23 cellular contexts compared by ENCODE assay signal in genomic region chr6:17672064-17672718, GRCh38. TPM values are rescaled to one million over a fixed set of nuclear protein-coding genes. Genes with fewer than 3 reads are reported as not detected.
A peak's percentile ranks its signal among the peaks of the same experiment; 100 is the strongest.
DNase-seq lines count a peak whose midpoint lies in the region; ATAC-seq, FAIRE-seq and TF ChIP-seq lines count a peak whose summit lies in the region.
"Had no signal": no experiment of that assay in that cellular context is flagged by ENCODE, and none has a peak within 500 bp of the region (broad histone marks: within the 10 kb centered on the region; RNA-seq: fewer than 3 reads in every experiment).

No MANE protein-coding gene starts in this region.

- no peak for TF ChIP-seq EP300 in HepG2 (IDR thresholded peaks at IDR 0.05; ENCODE audit: low read depth in 2 of 2, low read length in 2 of 2)
- TF ChIP-seq EP300 in HepG2 (CRISPR knock-in tag; IDR thresholded peaks at IDR 0.05; ENCODE audit: borderline replicate concordance), result no peak

- no peak for FAIRE-seq in HepG2 (lab: Jason Lieb, UNC)
- FAIRE-seq: A549, D721Med, G401.6, GM12878, GM12892, GM18507 had no signal

- peaks cover 18% of the 10 kb centered on the region for H3K79me2 ChIP-seq in HepG2 (ENCODE audit: insufficient read depth, low read length)

- POLR2A ChIA-PET in HepG2 (lab: Yijun Ruan, JAX), result no interaction called here

- no peak for DNase-seq in activated T-cell treated with anti-CD3 and anti-CD28 coated beads, Interleukin-2, amount 50 U/mL, for 24 hours
- no peak for DNase-seq in activated T-cell treated with anti-CD3 and anti-CD28 coated beads, Interleukin-2, amount 50 U/mL, for 48 hours
- DNase-seq in HepG2 (ENCODE audit: low spot score), result no peak
- DNase-seq in right lobe of liver, result peak; percentile 40 to 81 (median 58)
- no peak for DNase-seq in RKO (ENCODE audit: low spot score)
- DNase-seq: AML-193; Caco-2; Calu3; CD4-positive, alpha-beta T cell; CD8-positive, alpha-beta T cell; DMS79 treated with DMSO at 0.1 percent for 48 hours; GF-D8 had no signal

- H3K27me3 Mint-ChIP-seq in activated T-cell treated with anti-CD3 and anti-CD28 coated beads, Interleukin-2, amount 50 U/mL, for 24 hours, result no peaks in the 10 kb centered on the region
- H3K27me3 Mint-ChIP-seq: B cell; CD4-positive, alpha-beta T cell had no signal

- no peak for TF ChIP-seq POLR2A in HepG2 (IDR thresholded peaks at IDR 0.05; ENCODE audit: insufficient read depth in 1 of 2, low read depth in 2 of 2, low read length in 2 of 2)
- TF ChIP-seq POLR2A in right lobe of liver (IDR thresholded peaks at IDR 0.05), result peak; percentile 38

- peak overlapping the region; percentile 60 for H3K27ac Mint-ChIP-seq in activated T-cell treated with anti-CD3 and anti-CD28 coated beads, Interleukin-2, amount 50 U/mL, for 24 hours
- H3K27ac Mint-ChIP-seq: B cell; CD4-positive, alpha-beta T cell; CD8-positive, alpha-beta T cell had no signal

- H3K4me3 Mint-ChIP-seq in activated T-cell treated with anti-CD3 and anti-CD28 coated beads, Interleukin-2, amount 50 U/mL, for 24 hours, result no peak overlapping the region
- H3K4me3 Mint-ChIP-seq: B cell; CD4-positive, alpha-beta T cell; CD8-positive, alpha-beta T cell had no signal

- intact Hi-C loops in HepG2 (cut with micrococcal nuclease; ENCODE audit: unreplicated experiment), result no loop called here
- intact Hi-C loops in right lobe of liver (cut with DNase I), result no loop called here

- CTCF ChIA-PET in HepG2 (lab: Yijun Ruan, JAX; ENCODE audit: low intra/inter-chr PET ratio, low total read pairs), result no interaction called here

- H3K36me3 ChIP-seq in HepG2 (replicated peaks in 1 of 2; ENCODE audit: control insufficient read depth in 1 of 2, insufficient read depth in 2 of 2, low read length in 2 of 2), result peaks cover 26 to 89% of the 10 kb centered on the region in 2 experiments
- H3K36me3 ChIP-seq in right lobe of liver, result peaks cover 6 to 32% (median 8%) of the 10 kb centered on the region in 4 donors

- H3K9me3 ChIP-seq in HepG2 (ENCODE audit: low read length), result no peaks in the 10 kb centered on the region
- H3K9me3 ChIP-seq in right lobe of liver, result no peaks in the 10 kb centered on the region
- H3K9me3 ChIP-seq: A549, Caco-2 had no signal

- H3K9me3 Mint-ChIP-seq in activated T-cell treated with anti-CD3 and anti-CD28 coated beads, Interleukin-2, amount 50 U/mL, for 24 hours, result no peaks in the 10 kb centered on the region
- H3K9me3 Mint-ChIP-seq: CD4-positive, alpha-beta T cell; CD8-positive, alpha-beta T cell had no signal

- BruUV-seq in HepG2 (replicated peaks; lab: Mats Ljungman, UMichigan), result no TSS peak

- no peak overlapping the region for H3K4me3 ChIP-seq in HepG2 (replicated peaks in 1 of 3; ENCODE audit: insufficient read depth in 1 of 3, low read depth in 2 of 3, low read length in 3 of 3)
- no peak overlapping the region for H3K4me3 ChIP-seq in right lobe of liver
- H3K4me3 ChIP-seq: A549; BLaER1 treated with 17β-estradiol and CSF1 and Interleukin-3, amounts not matched to agents 10 nM and 100 nM; GM12878 had no signal

- H3K4me1 ChIP-seq in HepG2 (ENCODE audit: insufficient read depth, low read length) (no peaks in the 10 kb centered on the region), right lobe of liver (peaks cover 0 to 7% (median 0%) of the 10 kb centered on the region in 4 donors)
- H3K4me1 ChIP-seq: A549, Caco-2 had no signal

- H3K4me1 Mint-ChIP-seq in activated T-cell treated with anti-CD3 and anti-CD28 coated beads, Interleukin-2, amount 50 U/mL, for 24 hours (ENCODE audit: low read depth), result peaks cover 25% of the 10 kb centered on the region

- TF ChIP-seq RAD21 in HepG2 (CRISPR knock-in tag; IDR thresholded peaks at IDR 0.05), result no peak

- TF ChIP-seq CTCF in HepG2 (CRISPR knock-in tag; IDR thresholded peaks at IDR 0.05) (no peak), right lobe of liver (IDR thresholded peaks at IDR 0.05) (no peak)

- peaks cover 93% of the 10 kb centered on the region for H3K36me3 Mint-ChIP-seq in activated T-cell treated with anti-CD3 and anti-CD28 coated beads, Interleukin-2, amount 50 U/mL, for 24 hours (ENCODE audit: low read depth)

- WGBS in HepG2 (ENCODE audit: low lambda C conversion rate), result 97% methylated on average over 7 of the region's 7 CpGs
- 28% methylated on average over 7 of the region's 7 CpGs for WGBS in right lobe of liver (ENCODE audit: insufficient coverage, low coverage, low lambda C conversion rate, missing lambda C conversion rate)

- H3K27me3 ChIP-seq in HepG2 (ENCODE audit: control insufficient read depth in 1 of 2, insufficient read depth in 2 of 2, low read length in 2 of 2), result no peaks in the 10 kb centered on the region
- no peaks in the 10 kb centered on the region for H3K27me3 ChIP-seq in right lobe of liver
- H3K27me3 ChIP-seq: BLaER1 treated with 17β-estradiol and CSF1 and Interleukin-3, amounts not matched to agents 10 nM and 100 nM had no signal

- no peak overlapping the region for H3K4me2 ChIP-seq in HepG2 (ENCODE audit: low read depth, low read length)
- H3K4me2 ChIP-seq: A549; BLaER1 treated with 17β-estradiol and CSF1 and Interleukin-3, amounts not matched to agents 10 nM and 100 nM had no signal

- in situ Hi-C loops in HepG2 (cut with HindIII; ENCODE audit: extremely low pct_ligation_motif_present, low pct_unique_long_range_greater_than_20kb), result no loop called here

- H3K27ac ChIP-seq in HepG2 (ENCODE audit: extremely low read length, insufficient read depth, low read length), result no peak overlapping the region
- H3K27ac ChIP-seq in right lobe of liver, result peak overlapping the region in 2 of 3 donors; percentile 75 to 79
- H3K27ac ChIP-seq: 22Rv1; A549; BLaER1 treated with 17β-estradiol and CSF1 and Interleukin-3, amounts not matched to agents 10 nM and 100 nM; C4-2B had no signal

- no peak overlapping the region for H2AFZ ChIP-seq in HepG2 (ENCODE audit: low read length)

- ATAC-seq in HepG2 (peak; percentile 57), right lobe of liver (peak; percentile 96 to 98 (median 96)), GM21825 (IDR thresholded peaks at IDR 0.05; ENCODE audit: unreplicated experiment) (no peak)
- ATAC-seq: A549; CD8-positive, alpha-beta T cell; GM12878 had no signal

- H4K20me1 ChIP-seq in HepG2 (ENCODE audit: insufficient read depth, low read length), result peaks cover 3% of the 10 kb centered on the region

- H3K9ac ChIP-seq in HepG2 (ENCODE audit: insufficient read depth, low read depth, low read length), result no peak overlapping the region
- H3K9ac ChIP-seq: BLaER1 treated with 17β-estradiol and CSF1 and Interleukin-3, amounts not matched to agents 10 nM and 100 nM had no signal

TF ChIP-seq in HepG2, 621 proteins besides CTCF, POLR2A, EP300 and RAD21 (continues in another document):
- TF ChIP-seq TAF15 (IDR thresholded peaks at IDR 0.05; ENCODE audit: low read depth, low read length, poor library complexity, severe bottlenecking) (no peak), ZNF3 (CRISPR knock-in tag; IDR thresholded peaks at IDR 0.05) (no peak), ZNF629 (CRISPR knock-in tag; conservative IDR thresholded peaks at IDR 0.05) (no peak), ZSCAN29 (CRISPR knock-in tag; conservative IDR thresholded peaks at IDR 0.05) (no peak), STAT5B (CRISPR knock-in tag; IDR thresholded peaks at IDR 0.05) (no peak)

RNA-seq across cellular contexts. Expression of gene NUP153, which starts 34.5 kb away (rescaled TPM):
- total RNA-seq in HepG2 (2016; rRNA removed; fragmentation: Illumina TruSeq; extraction: Trizol) (55.2 and 93.0 TPM in 2 replicates), right lobe of liver (10 to 100 TPM; 14.6 to 20.8 (median 19.0) TPM)
- 10.5 and 11.6 TPM in 2 replicates for total RNA-seq in HepG2 (2016; cell fraction: cytosol; rRNA removed; fragmentation: Illumina TruSeq; extraction: Trizol; ENCODE audit: low read depth)
- 53.1 and 86.9 TPM in 2 replicates for total RNA-seq in HepG2 (2016; cell fraction: insoluble cytoplasmic fraction; rRNA removed; fragmentation: Illumina TruSeq; extraction: Trizol)
- 26.2 and 29.5 TPM in 2 replicates for total RNA-seq in HepG2 (2016; cell fraction: membrane; rRNA removed; fragmentation: Illumina TruSeq; extraction: Trizol)
- 55.4 and 57.9 TPM in 2 replicates for total RNA-seq in HepG2 (2016; cell fraction: nucleus; rRNA removed; fragmentation: Illumina TruSeq; extraction: Trizol)
- polyA plus RNA-seq in HepG2 (2011; rRNA removed), result 24.5 and 29.8 TPM in 2 replicates
- polyA plus RNA-seq in HepG2 (2011; cell fraction: cytosol; rRNA removed), result 15.6 and 20.2 TPM in 2 replicates
- 19.1 and 21.8 TPM in 2 replicates for polyA plus RNA-seq in HepG2 (2011; cell fraction: nucleus; rRNA removed)
- polyA plus RNA-seq in HepG2 (2012), result 28.8 and 33.6 TPM in 2 replicates
- polyA plus RNA-seq in HepG2 (2016; cell fraction: cytosol; fragmentation: Illumina TruSeq; extraction: Trizol; ENCODE audit: low read depth), result 1.2 and 1.7 TPM in 2 replicates
- 63.9 and 66.2 TPM in 2 replicates for polyA plus RNA-seq in HepG2 (2016; cell fraction: insoluble cytoplasmic fraction; fragmentation: Illumina TruSeq; extraction: Trizol; ENCODE audit: low read depth)
- 5.1 and 6.2 TPM in 2 replicates for polyA plus RNA-seq in HepG2 (2016; cell fraction: membrane; fragmentation: Illumina TruSeq; extraction: Trizol; ENCODE audit: low read depth)
- 50.4 and 54.2 TPM in 2 replicates for polyA plus RNA-seq in HepG2 (2016; cell fraction: nucleus; fragmentation: Illumina TruSeq; extraction: Trizol; ENCODE audit: insufficient read depth, low read depth)
- 43.1 and 56.1 TPM in 2 replicates for polyA minus RNA-seq in HepG2 (2011; rRNA and poly(A)+ RNA removed; ENCODE audit: low replicate concordance)
- polyA minus RNA-seq in HepG2 (2011; cell fraction: cytosol; rRNA and poly(A)+ RNA removed), result 32.8 and 33.8 TPM in 2 replicates
- polyA minus RNA-seq in HepG2 (2011; cell fraction: nucleus; rRNA and poly(A)+ RNA removed), result 47.4 and 49.2 TPM in 2 replicates

Comparison
In these comparisons a context has a peak if more than half of its experiments do, and no peak if none do; other contexts are left out.
1. DNase-seq: peak in right lobe of liver (3 of 3); none in activated T-cell treated with anti-CD3 and anti-CD28 coated beads, Interleukin-2, amount 50 U/mL, for 24 hours (single experiment), activated T-cell treated with anti-CD3 and anti-CD28 coated beads, Interleukin-2, amount 50 U/mL, for 48 hours (0 of 2), HepG2 (single experiment) and RKO (single experiment).